In genomic region chr6:149449831-149450678, GRCh38 we compare ENCODE assay signal across 10 cellular contexts. TPM values are rescaled to one million over a fixed set of nuclear protein-coding genes. Genes with fewer than 3 reads are reported as not detected.
DNase-seq lines count a peak whose midpoint lies in the region; ATAC-seq and TF ChIP-seq lines count a peak whose summit lies in the region.
"Had no signal": no experiment of that assay in that cellular context is flagged by ENCODE, and none has a peak within 500 bp of the region (broad histone marks: within the 10 kb centered on the region; RNA-seq: fewer than 3 reads in every experiment).

No MANE protein-coding gene starts in this region.

- intact Hi-C loops in colonic mucosa (cut with DNase I), result no loop called here

- H3K36me3 Mint-ChIP-seq in activated CD4-positive, alpha-beta T cell treated with anti-CD3 and anti-CD28 coated beads, Interleukin-2, amount 10 ng/mL, durations not matched to agents 7 days and 5 days (ENCODE audit: low read depth), result peaks cover 7% of the 10 kb centered on the region
- no peaks in the 10 kb centered on the region for H3K36me3 Mint-ChIP-seq in mesothelial cell of epicardium
- peaks cover 17 to 21% of the 10 kb centered on the region in 2 donors for H3K36me3 Mint-ChIP-seq in stimulated activated naive B cell treated with anti-CD40 and anti-IgM and Interleukin-4, amounts not matched to agents 10 μg/mL and 1 μg/mL and 100 μg/mL, for 72 hours

- no peak for DNase-seq in activated CD4-positive, alpha-beta T cell treated with anti-CD3 and anti-CD28 coated beads, Interleukin-2, amount 10 ng/mL, durations not matched to agents 7 days and 5 days
- no peak for DNase-seq in activated CD4-positive, alpha-beta T cell treated with anti-CD3 and anti-CD28 coated beads for 48 hours
- DNase-seq in colonic mucosa (no peak), mesothelial cell of epicardium (ENCODE audit: low spot score in 2 of 2, unreplicated experiment in 2 of 2) (no peak), activated gamma-delta T cell treated with Interleukin-2 at 50 U/mL for 16 hours (no peak), Kasumi-1 (lab: John Stamatoyannopoulos, UW) (no peak)
- DNase-seq in stimulated activated naive B cell treated with anti-CD40 and anti-IgM and Interleukin-4, amounts not matched to agents 10 μg/mL and 1 μg/mL and 100 μg/mL, for 72 hours, result no peak
- DNase-seq: NCI-H1694 treated with DMSO at 0.1 percent for 48 hours; stimulated activated CD4-positive, alpha-beta T cell treated with anti-CD3 and anti-CD28 coated beads, Interleukin-15, amount 100 ng/mL, for 24 hours had no signal

- peak overlapping the region; percentile 52 for H3K4me3 ChIP-seq in colonic mucosa

- peaks cover 3% of the 10 kb centered on the region for H3K4me1 Mint-ChIP-seq in activated CD4-positive, alpha-beta T cell treated with anti-CD3 and anti-CD28 coated beads, Interleukin-2, amount 10 ng/mL, durations not matched to agents 7 days and 5 days
- peaks cover 20% of the 10 kb centered on the region for H3K4me1 Mint-ChIP-seq in mesothelial cell of epicardium
- H3K4me1 Mint-ChIP-seq in stimulated activated naive B cell treated with anti-CD40 and anti-IgM and Interleukin-4, amounts not matched to agents 10 μg/mL and 1 μg/mL and 100 μg/mL, for 72 hours, result peaks cover 1 to 37% of the 10 kb centered on the region in 2 donors

- H3K9ac ChIP-seq in colonic mucosa (ENCODE audit: low read depth in 2 of 2, low read length in 2 of 2), result peak overlapping the region; percentile 35 to 66

- no peaks in the 10 kb centered on the region for H3K36me3 ChIP-seq in colonic mucosa

- H3K9me3 ChIP-seq in colonic mucosa, result no peaks in the 10 kb centered on the region

- H3K27ac Mint-ChIP-seq in activated CD4-positive, alpha-beta T cell treated with anti-CD3 and anti-CD28 coated beads, Interleukin-2, amount 10 ng/mL, durations not matched to agents 7 days and 5 days, result no peak overlapping the region
- H3K27ac Mint-ChIP-seq in mesothelial cell of epicardium, result no peak overlapping the region
- peak overlapping the region; percentile 20 for H3K27ac Mint-ChIP-seq in stimulated activated naive B cell treated with anti-CD40 and anti-IgM and Interleukin-4, amounts not matched to agents 10 μg/mL and 1 μg/mL and 100 μg/mL, for 72 hours

- H3K27ac ChIP-seq in colonic mucosa, result peak overlapping the region; percentile 75

- CTCF ChIA-PET in activated CD4-positive, alpha-beta T cell treated with anti-CD3 and anti-CD28 coated beads, Interleukin-2, amount 10 ng/mL, durations not matched to agents 7 days and 5 days (lab: Charles Lee), result interaction anchor here (0.6 to 1.6 kb wide), 8 partner anchors 9 to 120 kb away, joined by 3 to 7 read pairs (median 4); partner anchors contain the start of gene PPIL4

- no peaks in the 10 kb centered on the region for H3K9me3 Mint-ChIP-seq in activated CD4-positive, alpha-beta T cell treated with anti-CD3 and anti-CD28 coated beads, Interleukin-2, amount 10 ng/mL, durations not matched to agents 7 days and 5 days
- no peaks in the 10 kb centered on the region for H3K9me3 Mint-ChIP-seq in mesothelial cell of epicardium
- H3K9me3 Mint-ChIP-seq in stimulated activated naive B cell treated with anti-CD40 and anti-IgM and Interleukin-4, amounts not matched to agents 10 μg/mL and 1 μg/mL and 100 μg/mL, for 72 hours, result no peaks in the 10 kb centered on the region

- peaks cover 26% of the 10 kb centered on the region for H3K4me1 ChIP-seq in colonic mucosa

- no peaks in the 10 kb centered on the region for H3K27me3 ChIP-seq in colonic mucosa

- POLR2A ChIA-PET in activated CD4-positive, alpha-beta T cell treated with anti-CD3 and anti-CD28 coated beads, Interleukin-2, amount 10 ng/mL, durations not matched to agents 7 days and 5 days (lab: Charles Lee), result no interaction called here

- H3K27me3 Mint-ChIP-seq in activated CD4-positive, alpha-beta T cell treated with anti-CD3 and anti-CD28 coated beads, Interleukin-2, amount 10 ng/mL, durations not matched to agents 7 days and 5 days, result no peaks in the 10 kb centered on the region
- H3K27me3 Mint-ChIP-seq in mesothelial cell of epicardium (ENCODE audit: low read depth), result peaks cover 31% of the 10 kb centered on the region
- no peaks in the 10 kb centered on the region for H3K27me3 Mint-ChIP-seq in stimulated activated naive B cell treated with anti-CD40 and anti-IgM and Interleukin-4, amounts not matched to agents 10 μg/mL and 1 μg/mL and 100 μg/mL, for 72 hours

- no peak for ATAC-seq in stimulated activated naive B cell treated with anti-CD40 and anti-IgM and Interleukin-4, amounts not matched to agents 10 μg/mL and 1 μg/mL and 100 μg/mL, for 72 hours (replicated peaks)
- no peak for ATAC-seq in activated CD4-positive, CD25-positive, alpha-beta regulatory T cell treated with anti-CD3 and anti-CD28 coated beads, Interleukin-2, amount 50 U/mL, for 24 hours

- TF ChIP-seq CTCF in colonic mucosa (IDR thresholded peaks at IDR 0.05) (no peak), mesothelial cell of epicardium (IDR thresholded peaks at IDR 0.05; ENCODE audit: unreplicated experiment) (no peak)

- peak overlapping the region; percentile 16 for H3K4me3 Mint-ChIP-seq in activated CD4-positive, alpha-beta T cell treated with anti-CD3 and anti-CD28 coated beads, Interleukin-2, amount 10 ng/mL, durations not matched to agents 7 days and 5 days
- peak overlapping the region; percentile 67 for H3K4me3 Mint-ChIP-seq in mesothelial cell of epicardium
- H3K4me3 Mint-ChIP-seq in stimulated activated naive B cell treated with anti-CD40 and anti-IgM and Interleukin-4, amounts not matched to agents 10 μg/mL and 1 μg/mL and 100 μg/mL, for 72 hours, result peak overlapping the region; percentile 36 to 68

RNA-seq across cellular contexts. Expression of gene ZC3H12D, which starts 34.8 kb away (rescaled TPM):
- 10 to 100 TPM; 10.7 to 16.5 TPM for total RNA-seq in activated CD4-positive, alpha-beta T cell treated with anti-CD3 and anti-CD28 coated beads, Interleukin-2, amount 10 ng/mL, durations not matched to agents 7 days and 5 days
- total RNA-seq in colonic mucosa (1 to 10 TPM; 4.3 to 4.9 TPM), mesothelial cell of epicardium (0.44 to 0.72 TPM (median 0.47 TPM) in 3 replicates)

RNA-seq across cellular contexts. Expression of gene SUMO4, which starts 50.0 kb away (rescaled TPM):
- total RNA-seq in activated CD4-positive, alpha-beta T cell treated with anti-CD3 and anti-CD28 coated beads, Interleukin-2, amount 10 ng/mL, durations not matched to agents 7 days and 5 days, result 10 to 100 TPM in 1 of 2 experiments, 1 to 10 TPM in 1; 7.9 to 10.2 TPM
- total RNA-seq in colonic mucosa (1 to 10 TPM; 1.4 to 1.5 TPM), mesothelial cell of epicardium (3.4 to 4.2 TPM (median 3.9 TPM) in 3 replicates)

Comparison
In these comparisons a context has a peak if more than half of its experiments do, and no peak if none do; other contexts are left out.
1. H3K4me3 Mint-ChIP-seq: peak in every context shown above with its lines; median percentile 67 in mesothelial cell of epicardium; 52 in stimulated activated naive B cell treated with anti-CD40 and anti-IgM and Interleukin-4, amounts not matched to agents 10 μg/mL and 1 μg/mL and 100 μg/mL, for 72 hours; 16 in activated CD4-positive, alpha-beta T cell treated with anti-CD3 and anti-CD28 coated beads, Interleukin-2, amount 10 ng/mL, durations not matched to agents 7 days and 5 days.